ENCODE assay signal across 21 cellular contexts in the genomic region with DNA sequence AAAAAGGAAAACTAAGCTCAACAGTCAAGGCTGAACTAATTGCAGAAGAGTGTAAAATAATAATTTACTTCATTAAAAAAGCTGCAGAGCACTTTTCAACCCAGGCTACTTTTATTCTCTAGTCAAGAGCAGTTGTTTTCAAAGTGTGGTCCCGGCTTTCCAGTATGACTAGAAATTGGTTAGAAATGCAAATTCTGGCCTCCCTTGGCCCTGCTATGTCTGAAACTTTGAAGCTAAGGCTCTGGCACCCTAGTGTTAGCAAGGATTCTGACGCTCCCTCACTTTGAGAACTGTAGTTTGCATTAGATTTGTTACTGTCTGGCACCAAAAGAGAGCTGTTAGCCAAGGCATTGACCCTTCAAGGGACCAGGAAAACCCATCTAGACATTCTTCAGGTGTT.
DNase-seq lines count a peak whose midpoint lies in the region; ATAC-seq and TF ChIP-seq lines count a peak whose summit lies in the region.
"Had no signal": no experiment of that assay in that cellular context is flagged by ENCODE, and none has a peak within 500 bp of the region (broad histone marks: within the 10 kb centered on the region; RNA-seq: fewer than 3 reads in every experiment).

No MANE protein-coding gene starts in this region.

- H3K9ac ChIP-seq in OCI-LY3 (ENCODE audit: low read length) = peak overlapping the region; percentile 20

- intact Hi-C loops in head of caudate nucleus (cut with DNase I) = loop anchor here (5.0 to 10.0 kb wide), 2 partner anchors 199 to 646 kb away; no protein-coding TSS in a partner anchor

- peak overlapping the region; percentile 5; the same call in 1 of the 2 replicates for H3K27ac ChIP-seq in OCI-LY3 (ENCODE audit: low read length)
- H3K27ac ChIP-seq: breast epithelium, C4-2B, epithelial cell of prostate, left lung, neutrophil, SJSA1 had no signal

- TF ChIP-seq CTCF in OCI-LY3 (IDR thresholded peaks at IDR 0.05; ENCODE audit: low read depth, low read length) = no peak

- H3K36me3 ChIP-seq in OCI-LY3 (replicated peaks; ENCODE audit: low read depth, low read length) = no peaks in the 10 kb centered on the region
- H3K36me3 ChIP-seq: breast epithelium, left lung, neutrophil, SJSA1 had no signal

- peak overlapping the region; percentile 40 for H3K4me3 ChIP-seq in OCI-LY3 (ENCODE audit: low read length)
- H3K4me3 ChIP-seq: breast epithelium, K562, left lung, SJSA1 had no signal

- no peaks in the 10 kb centered on the region for H3K79me2 ChIP-seq in OCI-LY3 (ENCODE audit: low read length)

- H3K27me3 ChIP-seq in OCI-LY3 (ENCODE audit: low read depth, low read length) = no peaks in the 10 kb centered on the region
- H3K27me3 ChIP-seq: breast epithelium, left lung, neutrophil, SJSA1 had no signal

- no peaks in the 10 kb centered on the region for H3K9me3 ChIP-seq in OCI-LY3 (ENCODE audit: insufficient read depth, low read length)
- H3K9me3 ChIP-seq: breast epithelium, Caco-2, left lung, neutrophil, SJSA1 had no signal

- H4K20me1 ChIP-seq in OCI-LY3 (ENCODE audit: insufficient read depth, low read length) = peaks cover 5% of the 10 kb centered on the region; the same call in 1 of the 2 replicates

- peak; percentile 65 for ATAC-seq in GM18873 (IDR thresholded peaks at IDR 0.05; ENCODE audit: low FRiP score, unreplicated experiment)
- peak; percentile 52 for ATAC-seq in GM21526 (IDR thresholded peaks at IDR 0.05; ENCODE audit: low FRiP score, unreplicated experiment)
- peak; percentile 69 for ATAC-seq in HG02884 (IDR thresholded peaks at IDR 0.05; ENCODE audit: unreplicated experiment)

- no peak overlapping the region for H2AFZ ChIP-seq in OCI-LY3 (ENCODE audit: low read depth, low read length)

- peaks cover 16% of the 10 kb centered on the region for H3K4me1 ChIP-seq in OCI-LY3 (ENCODE audit: low read length)
- H3K4me1 ChIP-seq: breast epithelium, left lung had no signal

- H3K4me2 ChIP-seq in OCI-LY3 (ENCODE audit: low read length) = peak overlapping the region; percentile 68

- no peak for DNase-seq in NK-92 treated with Interleukin-12 subunit alpha and Interleukin-12 subunit beta, amount 100 ng/mL, for 24 hours (lab: John Stamatoyannopoulos, UW)
- DNase-seq in head of caudate nucleus (no peak), AG20443 (ENCODE audit: low spot score) (no peak), NCI-H510A treated with DMSO at 0.1 percent for 48 hours (lab: John Stamatoyannopoulos, UW) (no peak)
- DNase-seq: effector CD8-positive, alpha-beta T cell; GF-D8; NCI-H2029; stimulated activated CD4-positive, alpha-beta T cell treated with anti-CD3 and anti-CD28 coated beads, Interleukin-12 subunit alpha, Interleukin-12 subunit beta, amount 100 ng/mL, for 4 hours; stimulated activated CD4-positive, alpha-beta T cell treated with anti-CD3 and anti-CD28 coated beads, Interleukin-4, amount 100 ng/mL, for 4 hours had no signal
